8 cellular contexts compared by ENCODE assay signal in the genomic region with DNA sequence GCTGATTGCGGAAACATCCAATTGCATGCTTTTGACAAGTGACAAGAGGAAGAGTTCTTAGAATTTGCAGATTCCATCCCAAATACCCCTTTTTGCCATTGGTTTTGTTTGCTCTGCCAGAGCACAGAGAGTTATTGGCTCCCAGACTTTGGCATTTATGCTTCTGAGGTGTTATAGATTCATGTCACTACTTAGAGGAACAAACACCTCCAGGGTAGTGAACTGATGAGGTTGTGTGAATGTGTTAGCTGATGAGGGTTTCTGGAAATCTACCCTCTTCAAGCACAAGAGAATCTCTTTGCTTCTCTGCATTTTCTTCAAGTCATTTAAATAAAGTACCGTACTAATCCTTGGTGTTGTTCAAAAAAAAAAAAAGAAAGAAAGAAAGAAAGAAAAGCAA. TPM values are rescaled to one million over a fixed set of nuclear protein-coding genes. Genes with fewer than 3 reads are reported as not detected.
"Had no signal": no experiment of that assay in that cellular context is flagged by ENCODE, and none has a peak within 500 bp of the region (broad histone marks: within the 10 kb centered on the region; RNA-seq: fewer than 3 reads in every experiment).

No MANE protein-coding gene starts in this region.

- H3K4me3 ChIP-seq: K562 had no signal

- ATAC-seq: K562 had no signal

- FAIRE-seq: H54, HTR-8/SVneo, K562 had no signal

- DNase-seq: GOT3, H9, HCEC 1CT, IMR-90 had no signal

RNA-seq across cellular contexts. Expression of a gene that starts 33.9 kb away (rescaled TPM):
- total RNA-seq: H9, HT-29 had no signal
